Comparison of ENCODE assay signal across 9 cellular contexts in genomic region chr5:6483880-6484382, GRCh38. TPM values are rescaled to one million over a fixed set of nuclear protein-coding genes. Genes with fewer than 3 reads are reported as not detected.
A peak's percentile ranks its signal among the peaks of the same experiment; 100 is the strongest.
DNase-seq lines count a peak whose midpoint lies in the region; ATAC-seq and TF ChIP-seq lines count a peak whose summit lies in the region.
"Had no signal": no experiment of that assay in that cellular context is flagged by ENCODE, and none has a peak within 500 bp of the region (broad histone marks: within the 10 kb centered on the region; RNA-seq: fewer than 3 reads in every experiment).

No MANE protein-coding gene starts in this region.

- ATAC-seq in GM21717 (IDR thresholded peaks at IDR 0.05; ENCODE audit: unreplicated experiment) (peak; percentile 85), HG03378 (IDR thresholded peaks at IDR 0.05; ENCODE audit: unreplicated experiment) (peak; percentile 91)

- TF ChIP-seq CTCF in colonic mucosa (IDR thresholded peaks at IDR 0.05), result no peak

- no peaks in the 10 kb centered on the region for H3K27me3 ChIP-seq in colonic mucosa

- peak overlapping the region in 1 of 2 donors; percentile 19 for H3K9ac ChIP-seq in colonic mucosa (ENCODE audit: low read depth in 2 of 2, low read length in 2 of 2)

- H3K27ac ChIP-seq in colonic mucosa, result no peak overlapping the region

- no peaks in the 10 kb centered on the region for H3K9me3 ChIP-seq in colonic mucosa

- H3K4me1 ChIP-seq in colonic mucosa, result no peaks in the 10 kb centered on the region

- intact Hi-C loops in colonic mucosa (cut with DNase I) (no loop called here), posterior vena cava (cut with DNase I) (no loop called here)

- H3K36me3 ChIP-seq in colonic mucosa, result no peaks in the 10 kb centered on the region

- no peak overlapping the region for H3K4me3 ChIP-seq in colonic mucosa

- peak; percentile 38 for DNase-seq in stimulated activated CD4-positive, alpha-beta T cell treated with anti-CD3 and anti-CD28 coated beads, Interleukin-1b, Interleukin-23, amount 100 ng/mL, for 48 hours
- DNase-seq in stimulated activated CD4-positive, alpha-beta T cell treated with anti-CD3 and anti-CD28 coated beads, Interleukin-2, amount 100 ng/mL, for 24 hours, result no peak
- DNase-seq in Ammon's horn (ENCODE audit: low spot score) (no peak), NCI-H446 (lab: John Stamatoyannopoulos, UW) (no peak), colonic mucosa (no peak), posterior vena cava (ENCODE audit: low spot score) (no peak)
- DNase-seq: activated gamma-delta T cell had no signal

RNA-seq across cellular contexts. Expression of gene UBE2QL1, which starts 35.3 kb away (rescaled TPM):
- total RNA-seq in colonic mucosa, result under 1 TPM; 0.12 to 0.35 TPM
- total RNA-seq in posterior vena cava, result 1 to 10 TPM; 3.3 to 5.8 TPM
